In genomic region chr5:172793577-172794488, GRCh38 we compare ENCODE assay signal across 1 cellular context.
TF ChIP-seq lines count a peak whose summit lies in the region.

No MANE protein-coding gene starts in this region.

TF ChIP-seq in HepG2, 621 proteins besides CTCF, POLR2A, EP300 and RAD21 (continues in another document):
- TF ChIP-seq ZNF574 (CRISPR knock-in tag; IDR thresholded peaks at IDR 0.05) (no peak; the same call in 1 of the 2 replicates), KDM6A (CRISPR knock-in tag; IDR thresholded peaks at IDR 0.05; ENCODE audit: low read depth) (0 out of 2 replicates have a peak, but pooled peaks have one; percentile 18), NFYB (CRISPR knock-in tag; IDR thresholded peaks at IDR 0.05) (0 out of 2 replicates have a peak, but pooled peaks have one; percentile 22), PPARG (CRISPR knock-in tag; conservative IDR thresholded peaks at IDR 0.05) (peak; percentile 49; the same call in 1 of the 2 replicates), ZNF264 (CRISPR knock-in tag; IDR thresholded peaks at IDR 0.05) (0 out of 2 replicates have a peak, but pooled peaks have one; percentile 36), ZMAT3 (CRISPR knock-in tag; conservative IDR thresholded peaks at IDR 0.05) (0 out of 2 replicates have a peak, but pooled peaks have one; percentile 44), HDAC2 (CRISPR knock-in tag; IDR thresholded peaks at IDR 0.05) (no peak), ZNF670 (CRISPR knock-in tag; IDR thresholded peaks at IDR 0.05; ENCODE audit: borderline replicate concordance) (peak; percentile 65; the same call in 1 of the 2 replicates), FOXO1 (CRISPR knock-in tag; IDR thresholded peaks at IDR 0.05) (peak; percentile 23; the same call in 1 of the 2 replicates), ZBTB33 (CRISPR knock-in tag; IDR thresholded peaks at IDR 0.05) (peak; percentile 5; the same call in 1 of the 2 replicates), NR2F1 (CRISPR knock-in tag; IDR thresholded peaks at IDR 0.05) (0 out of 4 replicates have a peak, but pooled peaks of 1 of the 2 experiments have one; percentile 16), ZNF790 (CRISPR knock-in tag; IDR thresholded peaks at IDR 0.05; ENCODE audit: borderline replicate concordance) (no peak), KLF9 (CRISPR knock-in tag; IDR thresholded peaks at IDR 0.05; ENCODE audit: low read depth) (0 out of 2 replicates have a peak, but pooled peaks have one; percentile 47), NFIC (IDR thresholded peaks at IDR 0.05; ENCODE audit: low read length) (peak; percentile 57; the same call in 1 of the 2 replicates), DNMT1 (CRISPR knock-in tag; IDR thresholded peaks at IDR 0.05) (no peak), ZNF207 (IDR thresholded peaks at IDR 0.05; ENCODE audit: borderline replicate concordance) (no peak), NFE2L2 (IDR thresholded peaks at IDR 0.05; ENCODE audit: low read length) (no peak), TGIF2 (CRISPR knock-in tag; IDR thresholded peaks at IDR 0.05) (no peak), KLF16 (CRISPR knock-in tag; IDR thresholded peaks at IDR 0.05) (no peak), ZNF629 (CRISPR knock-in tag; conservative IDR thresholded peaks at IDR 0.05) (0 out of 2 replicates have a peak, but pooled peaks have one; percentile 15), ARID2 (CRISPR knock-in tag; IDR thresholded peaks at IDR 0.05; ENCODE audit: borderline replicate concordance) (peak; percentile 33; the same call in 1 of the 2 replicates), NRL (CRISPR knock-in tag; IDR thresholded peaks at IDR 0.05; ENCODE audit: borderline replicate concordance) (0 out of 2 replicates have a peak, but pooled peaks have one; percentile 22), ZNF878 (CRISPR knock-in tag; IDR thresholded peaks at IDR 0.05) (no peak), SMAD3 (CRISPR knock-in tag; IDR thresholded peaks at IDR 0.05) (peak; percentile 33; the same call in 1 of the 2 replicates), REXO4 (CRISPR knock-in tag; IDR thresholded peaks at IDR 0.05; ENCODE audit: borderline replicate concordance) (no peak), NCOA2 (CRISPR knock-in tag; IDR thresholded peaks at IDR 0.05) (peak; percentile 34; the same call in 1 of the 2 replicates), ELF4 (CRISPR knock-in tag; IDR thresholded peaks at IDR 0.05; ENCODE audit: borderline replicate concordance) (no peak), ARNT2 (CRISPR knock-in tag; IDR thresholded peaks at IDR 0.05; ENCODE audit: low read depth) (0 out of 2 replicates have a peak, but pooled peaks have one; percentile 25), AGO2 (optimal IDR thresholded peaks at IDR 0.05; ENCODE audit: low read depth, low read length) (no peak), ZSCAN9 (CRISPR knock-in tag; IDR thresholded peaks at IDR 0.05; ENCODE audit: borderline replicate concordance) (no peak; the same call in 1 of the 2 replicates), TOPORS (CRISPR knock-in tag; IDR thresholded peaks at IDR 0.05) (no peak), MIXL1 (CRISPR knock-in tag; IDR thresholded peaks at IDR 0.05) (peak; percentile 50; the same call in 1 of the 2 replicates), ZNF576 (CRISPR knock-in tag; IDR thresholded peaks at IDR 0.05) (no peak), ZNF431 (CRISPR knock-in tag; IDR thresholded peaks at IDR 0.05; ENCODE audit: borderline replicate concordance, low read depth) (no peak), ZNF501 (CRISPR knock-in tag; IDR thresholded peaks at IDR 0.05) (0 out of 2 replicates have a peak, but pooled peaks have one; percentile 17), FOXA3 (CRISPR knock-in tag; IDR thresholded peaks at IDR 0.05) (peak; percentile 41; the same call in 1 of the 2 replicates), MED1 (CRISPR knock-in tag; IDR thresholded peaks at IDR 0.05) (peak; percentile 64), ZNF354B (CRISPR knock-in tag; IDR thresholded peaks at IDR 0.05) (no peak), IRF2 (CRISPR knock-in tag; IDR thresholded peaks at IDR 0.05) (0 out of 2 replicates have a peak, but pooled peaks have one; percentile 17), SMYD3 (CRISPR knock-in tag; IDR thresholded peaks at IDR 0.05) (0 out of 2 replicates have a peak, but pooled peaks have one; percentile 59), AKAP8 (CRISPR knock-in tag; IDR thresholded peaks at IDR 0.05) (0 out of 2 replicates have a peak, but pooled peaks have one; percentile 64), RNF2 (conservative IDR thresholded peaks at IDR 0.05; ENCODE audit: low read depth) (no peak), TCF7L2 (IDR thresholded peaks at IDR 0.05; ENCODE audit: low read depth, low read length) (no peak), ZNF883 (CRISPR knock-in tag; IDR thresholded peaks at IDR 0.05; ENCODE audit: not compliant biosample characterization) (no peak), ZNF24 (IDR thresholded peaks at IDR 0.05) (no peak), TRIM24 (CRISPR knock-in tag; IDR thresholded peaks at IDR 0.05) (0 out of 2 replicates have a peak, but pooled peaks have one; percentile 50), HOXA3 (CRISPR knock-in tag; IDR thresholded peaks at IDR 0.05) (peak; percentile 73), ZNF839 (CRISPR knock-in tag; IDR thresholded peaks at IDR 0.05; ENCODE audit: borderline replicate concordance) (no peak), ASH2L (IDR thresholded peaks at IDR 0.05; ENCODE audit: insufficient read length, low read depth, low read length) (peak; percentile 67), ZNF12 (CRISPR knock-in tag; IDR thresholded peaks at IDR 0.05) (peak; percentile 98)
- TF ChIP-seq, protein P1, sequence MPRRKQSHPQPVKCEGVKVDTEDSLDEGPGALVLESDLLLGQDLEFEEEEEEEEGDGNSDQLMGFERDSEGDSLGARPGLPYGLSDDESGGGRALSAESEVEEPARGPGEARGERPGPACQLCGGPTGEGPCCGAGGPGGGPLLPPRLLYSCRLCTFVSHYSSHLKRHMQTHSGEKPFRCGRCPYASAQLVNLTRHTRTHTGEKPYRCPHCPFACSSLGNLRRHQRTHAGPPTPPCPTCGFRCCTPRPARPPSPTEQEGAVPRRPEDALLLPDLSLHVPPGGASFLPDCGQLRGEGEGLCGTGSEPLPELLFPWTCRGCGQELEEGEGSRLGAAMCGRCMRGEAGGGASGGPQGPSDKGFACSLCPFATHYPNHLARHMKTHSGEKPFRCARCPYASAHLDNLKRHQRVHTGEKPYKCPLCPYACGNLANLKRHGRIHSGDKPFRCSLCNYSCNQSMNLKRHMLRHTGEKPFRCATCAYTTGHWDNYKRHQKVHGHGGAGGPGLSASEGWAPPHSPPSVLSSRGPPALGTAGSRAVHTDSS (CRISPR knock-in tag; conservative IDR thresholded peaks at IDR 0.05) = no peak
- TF ChIP-seq, protein P2, sequence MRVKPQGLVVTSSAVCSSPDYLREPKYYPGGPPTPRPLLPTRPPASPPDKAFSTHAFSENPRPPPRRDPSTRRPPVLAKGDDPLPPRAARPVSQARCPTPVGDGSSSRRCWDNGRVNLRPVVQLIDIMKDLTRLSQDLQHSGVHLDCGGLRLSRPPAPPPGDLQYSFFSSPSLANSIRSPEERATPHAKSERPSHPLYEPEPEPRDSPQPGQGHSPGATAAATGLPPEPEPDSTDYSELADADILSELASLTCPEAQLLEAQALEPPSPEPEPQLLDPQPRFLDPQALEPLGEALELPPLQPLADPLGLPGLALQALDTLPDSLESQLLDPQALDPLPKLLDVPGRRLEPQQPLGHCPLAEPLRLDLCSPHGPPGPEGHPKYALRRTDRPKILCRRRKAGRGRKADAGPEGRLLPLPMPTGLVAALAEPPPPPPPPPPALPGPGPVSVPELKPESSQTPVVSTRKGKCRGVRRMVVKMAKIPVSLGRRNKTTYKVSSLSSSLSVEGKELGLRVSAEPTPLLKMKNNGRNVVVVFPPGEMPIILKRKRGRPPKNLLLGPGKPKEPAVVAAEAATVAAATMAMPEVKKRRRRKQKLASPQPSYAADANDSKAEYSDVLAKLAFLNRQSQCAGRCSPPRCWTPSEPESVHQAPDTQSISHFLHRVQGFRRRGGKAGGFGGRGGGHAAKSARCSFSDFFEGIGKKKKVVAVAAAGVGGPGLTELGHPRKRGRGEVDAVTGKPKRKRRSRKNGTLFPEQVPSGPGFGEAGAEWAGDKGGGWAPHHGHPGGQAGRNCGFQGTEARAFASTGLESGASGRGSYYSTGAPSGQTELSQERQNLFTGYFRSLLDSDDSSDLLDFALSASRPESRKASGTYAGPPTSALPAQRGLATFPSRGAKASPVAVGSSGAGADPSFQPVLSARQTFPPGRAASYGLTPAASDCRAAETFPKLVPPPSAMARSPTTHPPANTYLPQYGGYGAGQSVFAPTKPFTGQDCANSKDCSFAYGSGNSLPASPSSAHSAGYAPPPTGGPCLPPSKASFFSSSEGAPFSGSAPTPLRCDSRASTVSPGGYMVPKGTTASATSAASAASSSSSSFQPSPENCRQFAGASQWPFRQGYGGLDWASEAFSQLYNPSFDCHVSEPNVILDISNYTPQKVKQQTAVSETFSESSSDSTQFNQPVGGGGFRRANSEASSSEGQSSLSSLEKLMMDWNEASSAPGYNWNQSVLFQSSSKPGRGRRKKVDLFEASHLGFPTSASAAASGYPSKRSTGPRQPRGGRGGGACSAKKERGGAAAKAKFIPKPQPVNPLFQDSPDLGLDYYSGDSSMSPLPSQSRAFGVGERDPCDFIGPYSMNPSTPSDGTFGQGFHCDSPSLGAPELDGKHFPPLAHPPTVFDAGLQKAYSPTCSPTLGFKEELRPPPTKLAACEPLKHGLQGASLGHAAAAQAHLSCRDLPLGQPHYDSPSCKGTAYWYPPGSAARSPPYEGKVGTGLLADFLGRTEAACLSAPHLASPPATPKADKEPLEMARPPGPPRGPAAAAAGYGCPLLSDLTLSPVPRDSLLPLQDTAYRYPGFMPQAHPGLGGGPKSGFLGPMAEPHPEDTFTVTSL (CRISPR knock-in tag; IDR thresholded peaks at IDR 0.05; ENCODE audit: borderline replicate concordance) = peak; percentile 69; the same call in 1 of the 2 replicates
- TF ChIP-seq, protein P3, sequence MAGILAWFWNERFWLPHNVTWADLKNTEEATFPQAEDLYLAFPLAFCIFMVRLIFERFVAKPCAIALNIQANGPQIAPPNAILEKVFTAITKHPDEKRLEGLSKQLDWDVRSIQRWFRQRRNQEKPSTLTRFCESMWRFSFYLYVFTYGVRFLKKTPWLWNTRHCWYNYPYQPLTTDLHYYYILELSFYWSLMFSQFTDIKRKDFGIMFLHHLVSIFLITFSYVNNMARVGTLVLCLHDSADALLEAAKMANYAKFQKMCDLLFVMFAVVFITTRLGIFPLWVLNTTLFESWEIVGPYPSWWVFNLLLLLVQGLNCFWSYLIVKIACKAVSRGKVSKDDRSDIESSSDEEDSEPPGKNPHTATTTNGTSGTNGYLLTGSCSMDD (CRISPR knock-in tag; IDR thresholded peaks at IDR 0.05) = no peak
- TF ChIP-seq, protein P4, sequence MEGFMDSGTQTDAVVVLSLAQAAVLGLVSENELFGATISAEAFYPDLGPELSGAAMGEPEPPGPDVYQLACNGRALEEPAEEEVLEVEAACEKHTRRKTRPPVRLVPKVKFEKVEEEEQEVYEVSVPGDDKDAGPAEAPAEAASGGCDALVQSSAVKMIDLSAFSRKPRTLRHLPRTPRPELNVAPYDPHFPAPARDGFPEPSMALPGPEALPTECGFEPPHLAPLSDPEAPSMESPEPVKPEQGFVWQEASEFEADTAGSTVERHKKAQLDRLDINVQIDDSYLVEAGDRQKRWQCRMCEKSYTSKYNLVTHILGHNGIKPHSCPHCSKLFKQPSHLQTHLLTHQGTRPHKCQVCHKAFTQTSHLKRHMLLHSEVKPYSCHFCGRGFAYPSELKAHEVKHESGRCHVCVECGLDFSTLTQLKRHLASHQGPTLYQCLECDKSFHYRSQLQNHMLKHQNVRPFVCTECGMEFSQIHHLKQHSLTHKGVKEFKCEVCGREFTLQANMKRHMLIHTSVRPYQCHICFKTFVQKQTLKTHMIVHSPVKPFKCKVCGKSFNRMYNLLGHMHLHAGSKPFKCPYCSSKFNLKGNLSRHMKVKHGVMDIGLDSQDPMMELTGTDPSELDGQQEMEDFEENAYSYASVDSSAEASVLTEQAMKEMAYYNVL (CRISPR knock-in tag; IDR thresholded peaks at IDR 0.05; ENCODE audit: borderline replicate concordance) = 0 out of 2 replicates have a peak, but pooled peaks have one; percentile 16
- TF ChIP-seq, protein P5, sequence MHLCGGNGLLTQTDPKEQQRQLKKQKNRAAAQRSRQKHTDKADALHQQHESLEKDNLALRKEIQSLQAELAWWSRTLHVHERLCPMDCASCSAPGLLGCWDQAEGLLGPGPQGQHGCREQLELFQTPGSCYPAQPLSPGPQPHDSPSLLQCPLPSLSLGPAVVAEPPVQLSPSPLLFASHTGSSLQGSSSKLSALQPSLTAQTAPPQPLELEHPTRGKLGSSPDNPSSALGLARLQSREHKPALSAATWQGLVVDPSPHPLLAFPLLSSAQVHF (CRISPR knock-in tag; IDR thresholded peaks at IDR 0.05) = no peak
